24 cellular contexts compared by ENCODE assay signal in the genomic region with DNA sequence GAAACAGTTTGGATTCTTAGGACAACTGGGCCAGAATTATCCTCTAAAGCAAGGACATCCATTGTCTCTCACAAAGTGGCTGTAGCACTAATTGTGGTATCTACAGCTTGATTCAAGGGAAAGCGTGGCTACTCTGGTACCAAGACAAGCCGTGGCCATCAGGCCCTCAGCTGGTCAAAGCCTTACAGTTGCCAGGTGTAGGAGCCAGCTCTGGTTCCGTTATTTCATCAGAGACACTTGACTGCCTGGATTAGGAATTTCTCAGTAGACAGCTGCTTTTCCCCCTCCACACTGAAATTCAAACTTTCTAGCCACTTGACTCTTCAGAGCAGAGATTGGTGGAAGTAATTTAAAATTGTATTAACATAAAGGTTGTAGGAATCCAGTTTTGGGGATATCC.
"Had no signal": no experiment of that assay in that cellular context is flagged by ENCODE, and none has a peak within 500 bp of the region (broad histone marks: within the 10 kb centered on the region; RNA-seq: fewer than 3 reads in every experiment).

No MANE protein-coding gene starts in this region.

- DNase-seq: activated CD4-positive, alpha-beta T cell treated with anti-CD3 and anti-CD28 coated beads for 36 hours; activated CD4-positive, alpha-beta T cell treated with anti-CD3 and anti-CD28 coated beads, Interleukin-2, amount 10 ng/mL, durations not matched to agents 7 days and 5 days; activated CD4-positive, alpha-beta T cell treated with anti-CD3 and anti-CD28 coated beads, Interleukin-2, amount 50 U/mL, for 48 hours; activated CD8-positive, alpha-beta T cell treated with anti-CD3 and anti-CD28 coated beads, Interleukin-2, amount 10 ng/mL, durations not matched to agents 7 days and 5 days; activated gamma-delta T cell; activated naive CD4-positive, alpha-beta T cell treated with Interleukin-2 at 50 U/mL for 16 hours; activated naive CD8-positive, alpha-beta T cell treated with anti-CD3 and anti-CD28 coated beads, Interleukin-2, amount 10 ng/mL, durations not matched to agents 7 days and 5 days; activated T-cell treated with anti-CD3 and anti-CD28 coated beads, Interleukin-2, amount 50 U/mL, for 24 hours; amygdala; MM.1S; NCI-H1436 treated with DMSO at 0.1 percent for 48 hours; NCI-H1694 treated with DMSO at 0.1 percent for 48 hours; NCI-H2029; NCI-H446; NCI-H526; SHP77; SJCRH30; T1000 had no signal

- ATAC-seq: activated CD4-positive, alpha-beta T cell treated with anti-CD3 and anti-CD28 coated beads for 36 hours; activated CD4-positive, CD25-positive, alpha-beta regulatory T cell treated with anti-CD3 and anti-CD28 coated beads, Interleukin-2, amount 50 U/mL, for 24 hours; activated CD8-positive, alpha-beta T cell treated with anti-CD3 and anti-CD28 coated beads, Interleukin-2, amount 10 ng/mL, durations not matched to agents 7 days and 5 days; Panc1 had no signal

- H3K36me3 Mint-ChIP-seq: activated naive CD8-positive, alpha-beta T cell treated with anti-CD3 and anti-CD28 coated beads, Interleukin-2, amount 10 ng/mL, durations not matched to agents 7 days and 5 days had no signal

- H3K27ac Mint-ChIP-seq: activated CD4-positive, alpha-beta T cell treated with anti-CD3 and anti-CD28 coated beads for 36 hours; activated CD4-positive, alpha-beta T cell treated with anti-CD3 and anti-CD28 coated beads, Interleukin-2, amount 10 ng/mL, durations not matched to agents 7 days and 5 days; activated CD8-positive, alpha-beta T cell treated with anti-CD3 and anti-CD28 coated beads, Interleukin-2, amount 10 ng/mL, durations not matched to agents 7 days and 5 days; activated naive CD4-positive, alpha-beta T cell treated with anti-CD3 and anti-CD28 coated beads, Interleukin-2, amount 50 U/mL, for 24 hours; activated naive CD8-positive, alpha-beta T cell treated with anti-CD3 and anti-CD28 coated beads, Interleukin-2, amount 10 ng/mL, durations not matched to agents 7 days and 5 days; activated T-cell treated with anti-CD3 and anti-CD28 coated beads, Interleukin-2, amount 50 U/mL, for 24 hours; activated T-helper 2 cell treated with anti-CD3 and anti-CD28 coated beads, Interferon-gamma antibody, Interleukin-2, Interleukin-4, amounts not matched to agents 10 μg/mL and 5 μg/mL and 100 μg/mL, durations not matched to agents 14 hours and 24 hours and 36 hours had no signal

- H3K4me1 Mint-ChIP-seq: activated CD4-positive, alpha-beta T cell treated with anti-CD3 and anti-CD28 coated beads for 36 hours; activated CD4-positive, alpha-beta T cell treated with anti-CD3 and anti-CD28 coated beads, Interleukin-2, amount 10 ng/mL, durations not matched to agents 7 days and 5 days; activated naive CD4-positive, alpha-beta T cell treated with anti-CD3 and anti-CD28 coated beads, Interleukin-2, amount 50 U/mL, for 24 hours; activated naive CD8-positive, alpha-beta T cell treated with anti-CD3 and anti-CD28 coated beads, Interleukin-2, amount 10 ng/mL, durations not matched to agents 7 days and 5 days; central memory CD8-positive, alpha-beta T cell had no signal

- H3K9me3 Mint-ChIP-seq: activated CD4-positive, alpha-beta T cell treated with anti-CD3 and anti-CD28 coated beads, Interleukin-2, amount 10 ng/mL, durations not matched to agents 7 days and 5 days; activated naive CD4-positive, alpha-beta T cell treated with anti-CD3 and anti-CD28 coated beads, Interleukin-2, amount 50 U/mL, for 24 hours; activated naive CD8-positive, alpha-beta T cell treated with anti-CD3 and anti-CD28 coated beads, Interleukin-2, amount 10 ng/mL, durations not matched to agents 7 days and 5 days; activated T-cell treated with anti-CD3 and anti-CD28 coated beads, Interleukin-2, amount 50 U/mL, for 24 hours; activated T-helper 2 cell treated with anti-CD3 and anti-CD28 coated beads, Interferon-gamma antibody, Interleukin-2, Interleukin-4, amounts not matched to agents 10 μg/mL and 5 μg/mL and 100 μg/mL, durations not matched to agents 14 hours and 24 hours and 36 hours; central memory CD8-positive, alpha-beta T cell had no signal

- H3K4me3 Mint-ChIP-seq: activated CD4-positive, alpha-beta T cell treated with anti-CD3 and anti-CD28 coated beads for 36 hours; activated CD4-positive, alpha-beta T cell treated with anti-CD3 and anti-CD28 coated beads, Interleukin-2, amount 10 ng/mL, durations not matched to agents 7 days and 5 days; activated CD8-positive, alpha-beta T cell treated with anti-CD3 and anti-CD28 coated beads, Interleukin-2, amount 10 ng/mL, durations not matched to agents 7 days and 5 days; activated naive CD4-positive, alpha-beta T cell treated with anti-CD3 and anti-CD28 coated beads, Interleukin-2, amount 50 U/mL, for 24 hours; activated naive CD8-positive, alpha-beta T cell treated with anti-CD3 and anti-CD28 coated beads, Interleukin-2, amount 10 ng/mL, durations not matched to agents 7 days and 5 days; activated T-cell treated with anti-CD3 and anti-CD28 coated beads, Interleukin-2, amount 50 U/mL, for 24 hours; central memory CD8-positive, alpha-beta T cell; WTC11 had no signal

- H3K27me3 Mint-ChIP-seq: activated CD4-positive, alpha-beta T cell treated with anti-CD3 and anti-CD28 coated beads for 36 hours; activated CD4-positive, alpha-beta T cell treated with anti-CD3 and anti-CD28 coated beads, Interleukin-2, amount 10 ng/mL, durations not matched to agents 7 days and 5 days; activated naive CD4-positive, alpha-beta T cell treated with anti-CD3 and anti-CD28 coated beads, Interleukin-2, amount 50 U/mL, for 24 hours; activated naive CD8-positive, alpha-beta T cell treated with anti-CD3 and anti-CD28 coated beads, Interleukin-2, amount 10 ng/mL, durations not matched to agents 7 days and 5 days; activated T-cell treated with anti-CD3 and anti-CD28 coated beads, Interleukin-2, amount 50 U/mL, for 24 hours; central memory CD8-positive, alpha-beta T cell had no signal
